8 cellular contexts compared by ENCODE assay signal in the genomic region with DNA sequence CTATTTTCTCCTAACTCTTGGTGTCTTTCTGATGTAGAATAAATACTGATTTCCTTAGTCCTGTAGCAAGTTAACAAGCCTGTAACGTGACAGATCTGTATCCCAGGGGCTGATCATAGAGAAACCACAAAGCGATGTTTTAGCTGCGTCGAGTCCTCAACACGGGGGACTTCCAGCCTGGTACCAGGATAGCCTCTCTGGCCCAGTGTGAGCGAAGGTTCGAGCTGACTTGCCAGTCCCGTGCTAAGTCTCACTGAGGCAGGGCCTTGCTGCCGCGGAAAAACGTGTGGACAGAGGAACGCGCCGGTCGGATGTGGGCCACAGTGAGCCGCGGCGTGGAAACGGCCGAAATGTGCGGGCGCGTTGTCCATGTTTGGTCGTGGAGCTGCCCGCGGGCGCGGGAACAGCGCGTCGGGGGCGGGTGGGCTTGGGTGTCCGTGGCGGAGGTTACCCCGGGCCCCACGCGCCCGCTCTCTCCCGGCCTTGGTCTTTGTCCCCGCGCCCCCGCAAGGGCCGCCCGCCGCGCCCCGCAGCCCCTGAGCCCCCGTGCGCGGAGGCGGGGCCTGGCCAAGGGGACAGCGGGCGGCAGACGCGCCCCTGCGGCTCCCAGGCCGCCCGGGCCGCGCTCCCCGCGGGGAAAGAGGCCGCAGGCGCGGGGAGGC. TPM values are rescaled to one million over a fixed set of nuclear protein-coding genes. Genes with fewer than 3 reads are reported as not detected.
DNase-seq lines count a peak whose midpoint lies in the region; ATAC-seq and TF ChIP-seq lines count a peak whose summit lies in the region.

No MANE protein-coding gene starts in this region.

- peak overlapping the region; percentile 58 for H3K4me3 Mint-ChIP-seq in activated naive CD4-positive, alpha-beta T cell treated with anti-CD3 and anti-CD28 coated beads for 36 hours
- H3K4me3 Mint-ChIP-seq in CD14-positive monocyte: peak overlapping the region in 1 of 2 donors; percentile 83

- H3K9me3 ChIP-seq in subcutaneous abdominal adipose tissue (ENCODE audit: control insufficient read depth in 5 of 5, low read length in 5 of 5): no peaks in the 10 kb centered on the region

- H3K4me3 ChIP-seq in subcutaneous abdominal adipose tissue (ENCODE audit: low read depth in 1 of 5, low read length in 5 of 5): peak overlapping the region; percentile 55 to 69 (median 60)

- peak overlapping the region; percentile 15 for H3K27ac Mint-ChIP-seq in activated naive CD4-positive, alpha-beta T cell treated with anti-CD3 and anti-CD28 coated beads for 36 hours
- no peak overlapping the region for H3K27ac Mint-ChIP-seq in CD14-positive monocyte

- no peak for DNase-seq in activated naive CD4-positive, alpha-beta T cell treated with anti-CD3 and anti-CD28 coated beads for 36 hours
- DNase-seq in activated naive CD4-positive, alpha-beta T cell (lab: John Stamatoyannopoulos, UW): no peak
- DNase-seq in brain pericyte (ENCODE audit: low read depth, low spot score) (peak; percentile 22), left lobe of liver (ENCODE audit: low spot score) (peak; percentile 51), CD14-positive monocyte (ENCODE audit: low spot score) (no peak), NCI-H1092 treated with DMSO at 0.1 percent for 48 hours (lab: John Stamatoyannopoulos, UW) (no peak)

- intact Hi-C loops in activated naive CD4-positive, alpha-beta T cell treated with anti-CD3 and anti-CD28 coated beads for 36 hours (cut with micrococcal nuclease): loop anchor here (2.0 to 10.0 kb wide), 4 partner anchors 48 to 495 kb away; no protein-coding TSS in a partner anchor
- intact Hi-C loops in CD14-positive monocyte (cut with micrococcal nuclease): no loop called here

- TF ChIP-seq CTCF in CD14-positive monocyte (IDR thresholded peaks at IDR 0.05): no peak

- H3K4me1 ChIP-seq in subcutaneous abdominal adipose tissue (ENCODE audit: control insufficient read depth in 5 of 5, insufficient read depth in 5 of 5, low read length in 5 of 5): peaks cover 5 to 30% (median 25%) of the 10 kb centered on the region in 5 donors

- H3K36me3 Mint-ChIP-seq in activated naive CD4-positive, alpha-beta T cell treated with anti-CD3 and anti-CD28 coated beads for 36 hours (ENCODE audit: low read depth): no peaks in the 10 kb centered on the region
- H3K36me3 Mint-ChIP-seq in CD14-positive monocyte: no peaks in the 10 kb centered on the region

- no peaks in the 10 kb centered on the region for H3K9me3 Mint-ChIP-seq in activated naive CD4-positive, alpha-beta T cell treated with anti-CD3 and anti-CD28 coated beads for 36 hours
- peaks cover 0 to 9% (median 4%) of the 10 kb centered on the region in 7 donors for H3K9me3 Mint-ChIP-seq in CD14-positive monocyte

- H3K9ac ChIP-seq in subcutaneous abdominal adipose tissue (ENCODE audit: low read length in 5 of 5): peak overlapping the region in 4 of 5 donors; percentile 58 to 87 (median 64)

- ATAC-seq in left lobe of liver (no peak), HG03442 (IDR thresholded peaks at IDR 0.05; ENCODE audit: unreplicated experiment) (no peak)

- no peaks in the 10 kb centered on the region for H3K36me3 ChIP-seq in subcutaneous abdominal adipose tissue (ENCODE audit: control insufficient read depth in 5 of 5, insufficient read depth in 5 of 5, low read length in 5 of 5)

- no peaks in the 10 kb centered on the region for H3K27me3 ChIP-seq in subcutaneous abdominal adipose tissue (ENCODE audit: control insufficient read depth in 5 of 5, insufficient read depth in 4 of 5, low read length in 5 of 5)

- peaks cover 21% of the 10 kb centered on the region for H3K4me1 Mint-ChIP-seq in activated naive CD4-positive, alpha-beta T cell treated with anti-CD3 and anti-CD28 coated beads for 36 hours (ENCODE audit: low read depth)
- H3K4me1 Mint-ChIP-seq in CD14-positive monocyte: peaks cover 8% of the 10 kb centered on the region

- peaks cover 11% of the 10 kb centered on the region for H3K27me3 Mint-ChIP-seq in activated naive CD4-positive, alpha-beta T cell treated with anti-CD3 and anti-CD28 coated beads for 36 hours (ENCODE audit: low read depth)
- H3K27me3 Mint-ChIP-seq in CD14-positive monocyte (ENCODE audit: low read depth in 3 of 3): peaks cover 66 to 77% (median 71%) of the 10 kb centered on the region in 3 donors

- H3K27ac ChIP-seq in subcutaneous abdominal adipose tissue (ENCODE audit: low read depth, low read length): peak overlapping the region; percentile 57

- CTCF ChIA-PET in activated naive CD4-positive, alpha-beta T cell treated with anti-CD3 and anti-CD28 coated beads for 36 hours (lab: Charles Lee): interaction anchor here (0.9 to 1.6 kb wide), 3 partner anchors 110 to 186 kb away, joined by 3 to 5 read pairs (median 4); no protein-coding TSS in a partner anchor

RNA-seq across cellular contexts. Expression of a gene that starts 0.5 kb away (rescaled TPM):
- total RNA-seq in activated naive CD4-positive, alpha-beta T cell treated with anti-CD3 and anti-CD28 coated beads for 36 hours: 1 to 10 TPM in 1 of 2 experiments, under 1 TPM in 1; 0.91 to 1.2 TPM
- total RNA-seq in left lobe of liver: 5.1 TPM
- not detected for polyA plus RNA-seq in CD14-positive monocyte

Comparison
In these comparisons a context has a peak if more than half of its experiments do, and no peak if none do; other contexts are left out.
1. DNase-seq: peak in brain pericyte (single experiment) and left lobe of liver (single experiment); none in activated naive CD4-positive, alpha-beta T cell treated with anti-CD3 and anti-CD28 coated beads for 36 hours (single experiment), activated naive CD4-positive, alpha-beta T cell (0 of 4), CD14-positive monocyte (single experiment) and NCI-H1092 treated with DMSO at 0.1 percent for 48 hours (single experiment).